Comparison of ENCODE assay signal across 21 cellular contexts in genomic region chr9:113480612-113481011, GRCh38.
"Had no signal": no experiment of that assay in that cellular context is flagged by ENCODE, and none has a peak within 500 bp of the region (broad histone marks: within the 10 kb centered on the region; RNA-seq: fewer than 3 reads in every experiment).

No MANE protein-coding gene starts in this region.

- H3K36me3 Mint-ChIP-seq: activated naive CD4-positive, alpha-beta T cell treated with anti-CD3 and anti-CD28 coated beads, Interleukin-2, amount 10 ng/mL, durations not matched to agents 7 days and 5 days; natural killer cell treated with Interleukin-12 subunit alpha and Interleukin-12 subunit beta and Interleukin-15 and Interleukin-18, amount 100 ng/mL, for 72 hours had no signal

- DNase-seq: activated CD4-positive, alpha-beta T cell treated with anti-CD3 and anti-CD28 coated beads for 4 hours; activated CD4-positive, alpha-beta T cell treated with anti-CD3 and anti-CD28 coated beads, Interleukin-2, amount 50 U/mL, for 48 hours; activated CD4-positive, CD25-positive, alpha-beta regulatory T cell; activated effector memory CD4-positive, alpha-beta T cell treated with Interleukin-2 at 50 U/mL for 16 hours; activated naive CD4-positive, alpha-beta T cell treated with anti-CD3 and anti-CD28 coated beads, Interleukin-2, amount 10 ng/mL, durations not matched to agents 7 days and 5 days; activated T-cell treated with anti-CD3 and anti-CD28 coated beads, Interleukin-2, amount 50 U/mL, for 72 hours; esophagus squamous epithelium; hippocampal formation; occipital lobe; posterior cingulate gyrus; stimulated activated CD4-positive, alpha-beta T cell treated with anti-CD3 and anti-CD28 coated beads, Interleukin-2, amount 100 ng/mL, for 48 hours; stimulated activated CD8-positive, alpha-beta memory T cell treated with anti-CD3 and anti-CD28 coated beads, Interleukin-4, amount 100 ng/mL, for 48 hours; stimulated activated naive CD4-positive, alpha-beta T cell; T1000 had no signal

- H3K4me1 Mint-ChIP-seq: memory B cell had no signal

- H3K27ac Mint-ChIP-seq: activated naive CD4-positive, alpha-beta T cell treated with anti-CD3 and anti-CD28 coated beads, Interleukin-2, amount 10 ng/mL, durations not matched to agents 7 days and 5 days; activated T-cell treated with anti-CD3 and anti-CD28 coated beads, Interleukin-2, amount 50 U/mL, for 72 hours; memory B cell; natural killer cell treated with Interleukin-12 subunit alpha and Interleukin-12 subunit beta and Interleukin-15 and Interleukin-18, amount 100 ng/mL, for 72 hours had no signal

- H3K9me3 ChIP-seq: ascending aorta, esophagus squamous epithelium, gastrocnemius medialis, right lobe of liver had no signal

- H3K36me3 ChIP-seq: ascending aorta, esophagus squamous epithelium, gastrocnemius medialis, right lobe of liver had no signal

- H3K4me3 Mint-ChIP-seq: activated naive CD4-positive, alpha-beta T cell treated with anti-CD3 and anti-CD28 coated beads, Interleukin-2, amount 10 ng/mL, durations not matched to agents 7 days and 5 days; activated T-cell treated with anti-CD3 and anti-CD28 coated beads, Interleukin-2, amount 50 U/mL, for 72 hours; central memory CD8-positive, alpha-beta T cell; memory B cell; natural killer cell treated with Interleukin-12 subunit alpha and Interleukin-12 subunit beta and Interleukin-15 and Interleukin-18, amount 100 ng/mL, for 72 hours had no signal

- ATAC-seq: activated T-cell treated with anti-CD3 and anti-CD28 coated beads, Interleukin-2, amount 50 U/mL, for 72 hours; gastrocnemius medialis had no signal

- H3K27ac ChIP-seq: esophagus squamous epithelium, gastrocnemius medialis, right lobe of liver had no signal

- H3K27me3 ChIP-seq: ascending aorta, esophagus squamous epithelium, gastrocnemius medialis, right lobe of liver had no signal

- H3K27me3 Mint-ChIP-seq: central memory CD8-positive, alpha-beta T cell; natural killer cell treated with Interleukin-12 subunit alpha and Interleukin-12 subunit beta and Interleukin-15 and Interleukin-18, amount 100 ng/mL, for 72 hours had no signal

- H3K9me3 Mint-ChIP-seq: activated naive CD4-positive, alpha-beta T cell treated with anti-CD3 and anti-CD28 coated beads, Interleukin-2, amount 10 ng/mL, durations not matched to agents 7 days and 5 days; activated T-cell treated with anti-CD3 and anti-CD28 coated beads, Interleukin-2, amount 50 U/mL, for 72 hours; central memory CD8-positive, alpha-beta T cell; memory B cell; natural killer cell treated with Interleukin-12 subunit alpha and Interleukin-12 subunit beta and Interleukin-15 and Interleukin-18, amount 100 ng/mL, for 72 hours had no signal

- H3K4me2 ChIP-seq: smooth muscle cell had no signal

- H3K4me3 ChIP-seq: ascending aorta, esophagus squamous epithelium, gastrocnemius medialis, right lobe of liver, smooth muscle cell had no signal
